Comparison of ENCODE assay signal across 2 cellular contexts in genomic region chr6:85462673-85463072, GRCh38.
TF ChIP-seq lines count a peak whose summit lies in the region.

No MANE protein-coding gene starts in this region.

TF ChIP-seq in HepG2, 621 proteins besides CTCF, POLR2A, EP300 and RAD21:
- TF ChIP-seq EHMT2 (IDR thresholded peaks at IDR 0.05; ENCODE audit: borderline replicate concordance, low read depth, low read length), result no peak

TF ChIP-seq in liver, 16 proteins besides CTCF, POLR2A, EP300 and RAD21:
- TF ChIP-seq GABPA (IDR thresholded peaks at IDR 0.05 in 1 of 2, conservative IDR thresholded peaks at IDR 0.05 in 1 of 2) (no peak), REST (IDR thresholded peaks at IDR 0.05) (no peak), TAF1 (conservative IDR thresholded peaks at IDR 0.05) (no peak), JUND (IDR thresholded peaks at IDR 0.05) (no peak), ZBTB33 (IDR thresholded peaks at IDR 0.05) (no peak), HNF4G (IDR thresholded peaks at IDR 0.05) (no peak)
TF ChIP-seq in liver: peak in this region for 0.
